ENCODE assay signal across 3 cellular contexts in the genomic region with DNA sequence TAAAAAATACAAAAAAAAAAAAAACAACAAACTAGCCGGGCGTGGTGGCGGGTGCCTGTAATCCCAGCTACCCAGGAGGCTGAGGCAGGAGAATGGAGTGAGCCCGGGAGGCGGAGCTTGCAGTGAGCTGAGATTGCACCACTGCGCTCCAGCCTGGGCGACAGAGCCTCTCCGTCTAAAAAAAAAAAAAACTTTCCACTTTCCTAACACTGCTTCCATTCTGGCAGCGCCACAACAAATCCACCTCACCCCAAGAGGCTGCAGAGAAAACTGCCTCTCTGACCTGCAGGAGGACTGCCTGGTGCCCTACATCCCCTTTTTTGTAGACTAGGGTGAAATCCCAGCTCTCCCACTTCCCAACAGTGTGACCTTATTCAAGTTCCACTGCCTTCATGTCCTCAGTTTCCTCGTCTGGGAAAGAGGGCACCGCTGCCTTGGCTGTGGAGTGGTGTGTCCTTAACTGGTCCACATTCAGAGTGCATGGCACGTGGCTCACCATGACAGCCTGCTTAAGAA.
TF ChIP-seq lines count a peak whose summit lies in the region.

No MANE protein-coding gene starts in this region.

TF ChIP-seq in GM23338, 12 proteins besides CTCF, POLR2A, EP300 and RAD21 (continues in another document):
- TF ChIP-seq NANOG (IDR thresholded peaks at IDR 0.05; ENCODE audit: borderline replicate concordance) (no peak), ZNF114 (CRISPR knock-in tag; IDR thresholded peaks at IDR 0.05) (no peak), CREB1 (CRISPR knock-in tag; IDR thresholded peaks at IDR 0.05; ENCODE audit: low read depth) (no peak)
- TF ChIP-seq, protein P1, sequence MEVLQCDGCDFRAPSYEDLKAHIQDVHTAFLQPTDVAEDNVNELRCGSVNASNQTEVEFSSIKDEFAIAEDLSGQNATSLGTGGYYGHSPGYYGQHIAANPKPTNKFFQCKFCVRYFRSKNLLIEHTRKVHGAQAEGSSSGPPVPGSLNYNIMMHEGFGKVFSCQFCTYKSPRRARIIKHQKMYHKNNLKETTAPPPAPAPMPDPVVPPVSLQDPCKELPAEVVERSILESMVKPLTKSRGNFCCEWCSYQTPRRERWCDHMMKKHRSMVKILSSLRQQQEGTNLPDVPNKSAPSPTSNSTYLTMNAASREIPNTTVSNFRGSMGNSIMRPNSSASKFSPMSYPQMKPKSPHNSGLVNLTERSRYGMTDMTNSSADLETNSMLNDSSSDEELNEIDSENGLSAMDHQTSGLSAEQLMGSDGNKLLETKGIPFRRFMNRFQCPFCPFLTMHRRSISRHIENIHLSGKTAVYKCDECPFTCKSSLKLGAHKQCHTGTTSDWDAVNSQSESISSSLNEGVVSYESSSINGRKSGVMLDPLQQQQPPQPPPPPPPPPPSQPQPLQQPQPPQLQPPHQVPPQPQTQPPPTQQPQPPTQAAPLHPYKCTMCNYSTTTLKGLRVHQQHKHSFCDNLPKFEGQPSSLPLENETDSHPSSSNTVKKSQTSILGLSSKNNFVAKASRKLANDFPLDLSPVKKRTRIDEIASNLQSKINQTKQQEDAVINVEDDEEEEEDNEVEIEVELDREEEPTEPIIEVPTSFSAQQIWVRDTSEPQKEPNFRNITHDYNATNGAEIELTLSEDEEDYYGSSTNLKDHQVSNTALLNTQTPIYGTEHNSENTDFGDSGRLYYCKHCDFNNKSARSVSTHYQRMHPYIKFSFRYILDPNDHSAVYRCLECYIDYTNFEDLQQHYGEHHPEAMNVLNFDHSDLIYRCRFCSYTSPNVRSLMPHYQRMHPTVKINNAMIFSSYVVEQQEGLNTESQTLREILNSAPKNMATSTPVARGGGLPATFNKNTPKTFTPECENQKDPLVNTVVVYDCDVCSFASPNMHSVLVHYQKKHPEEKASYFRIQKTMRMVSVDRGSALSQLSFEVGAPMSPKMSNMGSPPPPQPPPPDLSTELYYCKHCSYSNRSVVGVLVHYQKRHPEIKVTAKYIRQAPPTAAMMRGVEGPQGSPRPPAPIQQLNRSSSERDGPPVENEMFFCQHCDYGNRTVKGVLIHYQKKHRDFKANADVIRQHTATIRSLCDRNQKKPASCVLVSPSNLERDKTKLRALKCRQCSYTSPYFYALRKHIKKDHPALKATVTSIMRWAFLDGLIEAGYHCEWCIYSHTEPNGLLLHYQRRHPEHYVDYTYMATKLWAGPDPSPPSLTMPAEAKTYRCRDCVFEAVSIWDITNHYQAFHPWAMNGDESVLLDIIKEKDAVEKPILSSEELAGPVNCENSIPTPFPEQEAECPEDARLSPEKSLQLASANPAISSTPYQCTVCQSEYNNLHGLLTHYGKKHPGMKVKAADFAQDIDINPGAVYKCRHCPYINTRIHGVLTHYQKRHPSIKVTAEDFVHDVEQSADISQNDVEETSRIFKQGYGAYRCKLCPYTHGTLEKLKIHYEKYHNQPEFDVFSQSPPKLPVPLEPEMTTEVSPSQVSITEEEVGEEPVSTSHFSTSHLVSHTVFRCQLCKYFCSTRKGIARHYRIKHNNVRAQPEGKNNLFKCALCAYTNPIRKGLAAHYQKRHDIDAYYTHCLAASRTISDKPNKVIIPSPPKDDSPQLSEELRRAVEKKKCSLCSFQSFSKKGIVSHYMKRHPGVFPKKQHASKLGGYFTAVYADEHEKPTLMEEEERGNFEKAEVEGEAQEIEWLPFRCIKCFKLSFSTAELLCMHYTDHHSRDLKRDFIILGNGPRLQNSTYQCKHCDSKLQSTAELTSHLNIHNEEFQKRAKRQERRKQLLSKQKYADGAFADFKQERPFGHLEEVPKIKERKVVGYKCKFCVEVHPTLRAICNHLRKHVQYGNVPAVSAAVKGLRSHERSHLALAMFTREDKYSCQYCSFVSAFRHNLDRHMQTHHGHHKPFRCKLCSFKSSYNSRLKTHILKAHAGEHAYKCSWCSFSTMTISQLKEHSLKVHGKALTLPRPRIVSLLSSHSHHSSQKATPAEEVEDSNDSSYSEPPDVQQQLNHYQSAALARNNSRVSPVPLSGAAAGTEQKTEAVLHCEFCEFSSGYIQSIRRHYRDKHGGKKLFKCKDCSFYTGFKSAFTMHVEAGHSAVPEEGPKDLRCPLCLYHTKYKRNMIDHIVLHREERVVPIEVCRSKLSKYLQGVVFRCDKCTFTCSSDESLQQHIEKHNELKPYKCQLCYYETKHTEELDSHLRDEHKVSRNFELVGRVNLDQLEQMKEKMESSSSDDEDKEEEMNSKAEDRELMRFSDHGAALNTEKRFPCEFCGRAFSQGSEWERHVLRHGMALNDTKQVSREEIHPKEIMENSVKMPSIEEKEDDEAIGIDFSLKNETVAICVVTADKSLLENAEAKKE (CRISPR knock-in tag; IDR thresholded peaks at IDR 0.05) = no peak

TF ChIP-seq in H1, 55 proteins besides CTCF, POLR2A, EP300 and RAD21:
- no peak for TF ChIP-seq CTBP2 (IDR thresholded peaks at IDR 0.05; ENCODE audit: borderline replicate concordance, insufficient read depth, insufficient read length, low read length)
- TF ChIP-seq TAF1 (IDR thresholded peaks at IDR 0.05; ENCODE audit: low read depth, low read length) = no peak
- no peak for TF ChIP-seq SP4 (IDR thresholded peaks at IDR 0.05; ENCODE audit: low read length)
- TF ChIP-seq MAFK (IDR thresholded peaks at IDR 0.05; ENCODE audit: low read depth, low read length) = no peak
- TF ChIP-seq JUN (IDR thresholded peaks at IDR 0.05; ENCODE audit: low read depth, low read length) = no peak
- TF ChIP-seq HDAC2 (IDR thresholded peaks at IDR 0.05; ENCODE audit: borderline replicate concordance in 1 of 2, low read depth in 2 of 2, low read length in 2 of 2) = no peak
- no peak for TF ChIP-seq TEAD4 (IDR thresholded peaks at IDR 0.05; ENCODE audit: low read depth, low read length)
- TF ChIP-seq SRF (IDR thresholded peaks at IDR 0.05; ENCODE audit: low read depth, low read length) = no peak
- no peak for TF ChIP-seq TBP (IDR thresholded peaks at IDR 0.05; ENCODE audit: low read depth, low read length)
- no peak for TF ChIP-seq CBX8 (IDR thresholded peaks at IDR 0.05; ENCODE audit: borderline replicate concordance, low read depth, low read length)
- no peak for TF ChIP-seq BCL11A (IDR thresholded peaks at IDR 0.05; ENCODE audit: low read depth in 2 of 2, low read length in 2 of 2)
- TF ChIP-seq, protein P2, sequence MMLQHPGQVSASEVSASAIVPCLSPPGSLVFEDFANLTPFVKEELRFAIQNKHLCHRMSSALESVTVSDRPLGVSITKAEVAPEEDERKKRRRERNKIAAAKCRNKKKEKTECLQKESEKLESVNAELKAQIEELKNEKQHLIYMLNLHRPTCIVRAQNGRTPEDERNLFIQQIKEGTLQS (IDR thresholded peaks at IDR 0.05; ENCODE audit: insufficient read depth, low read depth, low read length) = no peak
- no peak for TF ChIP-seq SIRT6 (IDR thresholded peaks at IDR 0.05; ENCODE audit: low read length)
- no peak for TF ChIP-seq SIN3A (conservative IDR thresholded peaks at IDR 0.05 in 1 of 2, IDR thresholded peaks at IDR 0.05 in 1 of 2; ENCODE audit: low read depth in 1 of 2, low read length in 2 of 2)
- TF ChIP-seq FOSL1 (IDR thresholded peaks at IDR 0.05; ENCODE audit: insufficient read depth, low read depth, low read length) = no peak
- TF ChIP-seq RBBP5 (IDR thresholded peaks at IDR 0.05; ENCODE audit: borderline replicate concordance, low read depth, low read length) = no peak
- no peak for TF ChIP-seq EGR1 (IDR thresholded peaks at IDR 0.05; ENCODE audit: borderline replicate concordance, low read depth, low read length)
- TF ChIP-seq NRF1 (IDR thresholded peaks at IDR 0.05; ENCODE audit: low read depth, low read length) = no peak

TF ChIP-seq in HepG2, 621 proteins besides CTCF, POLR2A, EP300 and RAD21 (continues in another document):
- TF ChIP-seq GTF3A (CRISPR knock-in tag; conservative IDR thresholded peaks at IDR 0.05) (no peak), MYC (CRISPR knock-in tag; IDR thresholded peaks at IDR 0.05; ENCODE audit: borderline replicate concordance) (0 out of 2 replicates have a peak, but pooled peaks have one; percentile 14), NCOR1 (IDR thresholded peaks at IDR 0.05; ENCODE audit: borderline replicate concordance, low read length) (peak; percentile 6; the same call in 1 of the 2 replicates), ETV6 (CRISPR knock-in tag; conservative IDR thresholded peaks at IDR 0.05) (no peak), ZBTB3 (CRISPR knock-in tag; IDR thresholded peaks at IDR 0.05; ENCODE audit: borderline replicate concordance, low read depth) (0 out of 2 replicates have a peak, but pooled peaks have one; percentile 37), MAZ (IDR thresholded peaks at IDR 0.05; ENCODE audit: borderline replicate concordance, low read depth, low read length) (no peak), MAZ (CRISPR knock-in tag; IDR thresholded peaks at IDR 0.05; ENCODE audit: low read depth) (0 out of 2 replicates have a peak, but pooled peaks have one; percentile 4), BRD4 (CRISPR knock-in tag; IDR thresholded peaks at IDR 0.05) (peak; percentile 91; the same call in 1 of the 2 replicates), NONO (IDR thresholded peaks at IDR 0.05) (no peak), NONO (CRISPR knock-in tag; conservative IDR thresholded peaks at IDR 0.05) (no peak), FOXP1 (IDR thresholded peaks at IDR 0.05) (0 out of 2 replicates have a peak, but pooled peaks have one; percentile 3), FOXP1 (CRISPR knock-in tag; IDR thresholded peaks at IDR 0.05) (no peak), ZNF713 (CRISPR knock-in tag; IDR thresholded peaks at IDR 0.05) (no peak), ZNF749 (CRISPR knock-in tag; IDR thresholded peaks at IDR 0.05; ENCODE audit: borderline replicate concordance) (no peak), YEATS2 (CRISPR knock-in tag; IDR thresholded peaks at IDR 0.05; ENCODE audit: borderline replicate concordance) (no peak), MTF1 (CRISPR knock-in tag; IDR thresholded peaks at IDR 0.05) (no peak), HOXA7 (CRISPR knock-in tag; IDR thresholded peaks at IDR 0.05) (no peak), ARNT (IDR thresholded peaks at IDR 0.05) (no peak), ZNF777 (CRISPR knock-in tag; IDR thresholded peaks at IDR 0.05) (peak; percentile 30; the same call in 1 of the 2 replicates)
- TF ChIP-seq, protein P3, sequence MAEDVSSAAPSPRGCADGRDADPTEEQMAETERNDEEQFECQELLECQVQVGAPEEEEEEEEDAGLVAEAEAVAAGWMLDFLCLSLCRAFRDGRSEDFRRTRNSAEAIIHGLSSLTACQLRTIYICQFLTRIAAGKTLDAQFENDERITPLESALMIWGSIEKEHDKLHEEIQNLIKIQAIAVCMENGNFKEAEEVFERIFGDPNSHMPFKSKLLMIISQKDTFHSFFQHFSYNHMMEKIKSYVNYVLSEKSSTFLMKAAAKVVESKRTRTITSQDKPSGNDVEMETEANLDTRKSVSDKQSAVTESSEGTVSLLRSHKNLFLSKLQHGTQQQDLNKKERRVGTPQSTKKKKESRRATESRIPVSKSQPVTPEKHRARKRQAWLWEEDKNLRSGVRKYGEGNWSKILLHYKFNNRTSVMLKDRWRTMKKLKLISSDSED (CRISPR knock-in tag; IDR thresholded peaks at IDR 0.05) = no peak
- TF ChIP-seq, protein P4, sequence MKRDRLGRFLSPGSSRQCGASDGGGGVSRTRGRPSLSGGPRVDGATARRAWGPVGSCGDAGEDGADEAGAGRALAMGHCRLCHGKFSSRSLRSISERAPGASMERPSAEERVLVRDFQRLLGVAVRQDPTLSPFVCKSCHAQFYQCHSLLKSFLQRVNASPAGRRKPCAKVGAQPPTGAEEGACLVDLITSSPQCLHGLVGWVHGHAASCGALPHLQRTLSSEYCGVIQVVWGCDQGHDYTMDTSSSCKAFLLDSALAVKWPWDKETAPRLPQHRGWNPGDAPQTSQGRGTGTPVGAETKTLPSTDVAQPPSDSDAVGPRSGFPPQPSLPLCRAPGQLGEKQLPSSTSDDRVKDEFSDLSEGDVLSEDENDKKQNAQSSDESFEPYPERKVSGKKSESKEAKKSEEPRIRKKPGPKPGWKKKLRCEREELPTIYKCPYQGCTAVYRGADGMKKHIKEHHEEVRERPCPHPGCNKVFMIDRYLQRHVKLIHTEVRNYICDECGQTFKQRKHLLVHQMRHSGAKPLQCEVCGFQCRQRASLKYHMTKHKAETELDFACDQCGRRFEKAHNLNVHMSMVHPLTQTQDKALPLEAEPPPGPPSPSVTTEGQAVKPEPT (CRISPR knock-in tag; IDR thresholded peaks at IDR 0.05; ENCODE audit: low read depth) = no peak
- TF ChIP-seq, protein P5, sequence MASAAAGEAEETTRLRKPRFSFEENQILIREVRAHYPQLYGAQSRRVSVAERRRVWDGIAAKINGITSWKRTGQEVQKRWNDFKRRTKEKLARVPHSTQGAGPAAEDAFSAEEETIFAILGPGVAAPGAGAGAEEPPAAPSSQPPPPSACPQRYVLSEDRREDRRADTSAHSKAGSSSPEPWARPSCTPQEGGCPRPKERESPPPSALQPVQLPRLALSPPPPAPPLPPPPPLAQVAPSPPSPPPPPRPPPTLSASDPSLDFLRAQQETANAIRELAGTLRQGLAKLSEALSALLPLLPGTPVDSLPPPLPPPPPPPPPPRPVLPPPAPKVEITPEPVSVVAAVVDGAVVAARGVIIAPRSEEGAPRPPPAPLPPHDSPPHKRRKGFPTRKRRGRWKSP (CRISPR knock-in tag; IDR thresholded peaks at IDR 0.05) = peak; percentile 12; the same call in 1 of the 2 replicates
- TF ChIP-seq, protein P6, sequence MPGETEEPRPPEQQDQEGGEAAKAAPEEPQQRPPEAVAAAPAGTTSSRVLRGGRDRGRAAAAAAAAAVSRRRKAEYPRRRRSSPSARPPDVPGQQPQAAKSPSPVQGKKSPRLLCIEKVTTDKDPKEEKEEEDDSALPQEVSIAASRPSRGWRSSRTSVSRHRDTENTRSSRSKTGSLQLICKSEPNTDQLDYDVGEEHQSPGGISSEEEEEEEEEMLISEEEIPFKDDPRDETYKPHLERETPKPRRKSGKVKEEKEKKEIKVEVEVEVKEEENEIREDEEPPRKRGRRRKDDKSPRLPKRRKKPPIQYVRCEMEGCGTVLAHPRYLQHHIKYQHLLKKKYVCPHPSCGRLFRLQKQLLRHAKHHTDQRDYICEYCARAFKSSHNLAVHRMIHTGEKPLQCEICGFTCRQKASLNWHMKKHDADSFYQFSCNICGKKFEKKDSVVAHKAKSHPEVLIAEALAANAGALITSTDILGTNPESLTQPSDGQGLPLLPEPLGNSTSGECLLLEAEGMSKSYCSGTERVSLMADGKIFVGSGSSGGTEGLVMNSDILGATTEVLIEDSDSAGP (CRISPR knock-in tag; IDR thresholded peaks at IDR 0.05; ENCODE audit: borderline replicate concordance) = peak; percentile 22; the same call in 1 of the 2 replicates
- TF ChIP-seq, protein P7, sequence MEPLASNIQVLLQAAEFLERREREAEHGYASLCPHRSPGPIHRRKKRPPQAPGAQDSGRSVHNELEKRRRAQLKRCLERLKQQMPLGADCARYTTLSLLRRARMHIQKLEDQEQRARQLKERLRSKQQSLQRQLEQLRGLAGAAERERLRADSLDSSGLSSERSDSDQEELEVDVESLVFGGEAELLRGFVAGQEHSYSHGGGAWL (CRISPR knock-in tag; IDR thresholded peaks at IDR 0.05) = 0 out of 2 replicates have a peak, but pooled peaks have one; percentile 32
